8 cellular contexts compared by ENCODE assay signal in the genomic region with DNA sequence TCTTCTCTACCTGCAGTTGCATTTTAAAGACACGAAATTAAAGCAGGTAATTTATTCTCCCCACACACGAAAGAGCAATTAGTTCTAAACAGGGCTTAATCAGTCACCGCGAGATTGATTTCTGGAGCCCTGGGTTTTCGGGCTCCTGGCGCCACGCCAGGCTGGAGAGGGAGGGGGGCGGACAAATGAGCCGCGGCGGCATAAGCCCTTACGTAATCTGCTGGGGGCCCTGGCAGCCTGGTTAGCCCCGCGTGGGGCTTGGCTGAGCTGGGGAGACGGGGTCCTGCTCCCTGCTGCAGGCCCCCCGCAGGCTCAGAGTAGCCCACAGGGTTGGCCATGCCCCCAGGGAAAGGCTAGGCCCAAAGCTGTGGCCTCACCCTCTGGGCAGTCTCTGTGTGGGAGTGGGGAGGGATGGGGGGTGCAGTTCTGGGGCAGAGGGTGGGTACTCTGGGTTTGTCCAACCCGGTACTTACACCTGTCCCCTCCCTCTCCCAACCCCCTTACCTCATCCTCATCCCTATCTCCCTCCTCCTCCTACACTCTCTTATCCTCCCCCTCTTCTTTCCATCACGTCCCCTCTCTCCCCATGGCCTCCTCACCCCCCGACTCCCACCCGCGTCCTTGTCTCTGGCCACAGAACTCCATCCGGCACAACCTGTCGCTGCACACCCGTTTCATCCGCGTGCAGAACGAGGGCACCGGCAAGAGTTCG. TPM values are rescaled to one million over a fixed set of nuclear protein-coding genes. Genes with fewer than 3 reads are reported as not detected.
DNase-seq lines count a peak whose midpoint lies in the region; ATAC-seq and TF ChIP-seq lines count a peak whose summit lies in the region.

No MANE protein-coding gene starts in this region.

- CTCF ChIA-PET in activated naive CD4-positive, alpha-beta T cell treated with anti-CD3 and anti-CD28 coated beads for 36 hours (lab: Charles Lee), result no interaction called here
- CTCF ChIA-PET in RWPE1 (lab: Yijun Ruan, JAX), result interaction anchor here (0.9 to 2.1 kb wide), 5 partner anchors 19 to 136 kb away, joined by 3 to 8 read pairs (median 7); partner anchors contain the start of gene FOXO6

- in situ Hi-C loops in ACHN (cut with HindIII; ENCODE audit: low pct_ligation_motif_present, low pct_unique_long_range_greater_than_20kb, low sequenced_read_pairs), result no loop called here

- no peak for ATAC-seq in HG03460 (IDR thresholded peaks at IDR 0.05; ENCODE audit: unreplicated experiment)

- no peaks in the 10 kb centered on the region for H3K9me3 Mint-ChIP-seq in activated naive CD4-positive, alpha-beta T cell treated with anti-CD3 and anti-CD28 coated beads for 36 hours
- no peaks in the 10 kb centered on the region for H3K9me3 Mint-ChIP-seq in neural crest cell

- intact Hi-C loops in activated naive CD4-positive, alpha-beta T cell treated with anti-CD3 and anti-CD28 coated beads for 36 hours (cut with micrococcal nuclease), result no loop called here

- H3K4me3 Mint-ChIP-seq in activated naive CD4-positive, alpha-beta T cell treated with anti-CD3 and anti-CD28 coated beads for 36 hours, result peak overlapping the region; percentile 72
- peak overlapping the region; percentile 59 for H3K4me3 Mint-ChIP-seq in neural crest cell

- H3K27me3 Mint-ChIP-seq in activated naive CD4-positive, alpha-beta T cell treated with anti-CD3 and anti-CD28 coated beads for 36 hours (ENCODE audit: low read depth), result peaks cover 58% of the 10 kb centered on the region
- peaks cover 63% of the 10 kb centered on the region for H3K27me3 Mint-ChIP-seq in neural crest cell (ENCODE audit: low read depth)

- no peak for TF ChIP-seq CTCF in RWPE1 (conservative IDR thresholded peaks at IDR 0.05; ENCODE audit: low read depth)
- TF ChIP-seq CTCF in epithelial cell of proximal tubule (conservative IDR thresholded peaks at IDR 0.05; ENCODE audit: low read depth, low read length), result no peak
- TF ChIP-seq CTCF in neural crest cell (conservative IDR thresholded peaks at IDR 0.05), result no peak

- peak overlapping the region; percentile 49 for H3K4me3 ChIP-seq in epithelial cell of proximal tubule (ENCODE audit: low read depth, low read length)

- DNase-seq in activated naive CD4-positive, alpha-beta T cell treated with anti-CD3 and anti-CD28 coated beads for 36 hours, result no peak
- DNase-seq in activated naive CD4-positive, alpha-beta T cell (lab: John Stamatoyannopoulos, UW), result no peak
- DNase-seq in RWPE1 (ENCODE audit: low spot score) (peak; percentile 51), epithelial cell of proximal tubule (ENCODE audit: low read depth) (no peak), neural crest cell (ENCODE audit: low read depth, low spot score) (no peak), ACHN (no peak)
- DNase-seq in stimulated activated CD4-positive, alpha-beta T cell treated with anti-CD3 and anti-CD28 coated beads, Interleukin-15, amount 100 ng/mL, for 24 hours, result no peak

- H3K27ac ChIP-seq in RWPE1, result peak overlapping the region; percentile 91

- peaks cover 13% of the 10 kb centered on the region for H3K4me1 Mint-ChIP-seq in activated naive CD4-positive, alpha-beta T cell treated with anti-CD3 and anti-CD28 coated beads for 36 hours (ENCODE audit: low read depth)
- H3K4me1 Mint-ChIP-seq in neural crest cell, result peaks cover 10% of the 10 kb centered on the region

- H3K36me3 Mint-ChIP-seq in activated naive CD4-positive, alpha-beta T cell treated with anti-CD3 and anti-CD28 coated beads for 36 hours (ENCODE audit: low read depth), result no peaks in the 10 kb centered on the region
- H3K36me3 Mint-ChIP-seq in neural crest cell (ENCODE audit: low read depth), result no peaks in the 10 kb centered on the region

- no peak overlapping the region for H3K27ac Mint-ChIP-seq in activated naive CD4-positive, alpha-beta T cell treated with anti-CD3 and anti-CD28 coated beads for 36 hours
- H3K27ac Mint-ChIP-seq in neural crest cell (ENCODE audit: unreplicated experiment), result no peak overlapping the region

- POLR2A ChIA-PET in RWPE1 (lab: Yijun Ruan, JAX; ENCODE audit: low non-redundant PET), result interaction anchor here (0.9 kb wide), 1 partner anchor 21 kb away, joined by 5 read pairs; the partner anchor contains the start of gene FOXO6

RNA-seq across cellular contexts. Expression of gene FOXO6, which starts 19.9 kb away (rescaled TPM):
- total RNA-seq in activated naive CD4-positive, alpha-beta T cell treated with anti-CD3 and anti-CD28 coated beads for 36 hours, result under 1 TPM in 1 of 2 experiments, not detected in 1; 0.15 TPM
- total RNA-seq in epithelial cell of proximal tubule, result 0.52 and 0.72 TPM in 2 replicates
- total RNA-seq in neural crest cell, result 1.2 and 1.4 TPM in 2 replicates
